Comparison of ENCODE assay signal across 8 cellular contexts in the genomic region with DNA sequence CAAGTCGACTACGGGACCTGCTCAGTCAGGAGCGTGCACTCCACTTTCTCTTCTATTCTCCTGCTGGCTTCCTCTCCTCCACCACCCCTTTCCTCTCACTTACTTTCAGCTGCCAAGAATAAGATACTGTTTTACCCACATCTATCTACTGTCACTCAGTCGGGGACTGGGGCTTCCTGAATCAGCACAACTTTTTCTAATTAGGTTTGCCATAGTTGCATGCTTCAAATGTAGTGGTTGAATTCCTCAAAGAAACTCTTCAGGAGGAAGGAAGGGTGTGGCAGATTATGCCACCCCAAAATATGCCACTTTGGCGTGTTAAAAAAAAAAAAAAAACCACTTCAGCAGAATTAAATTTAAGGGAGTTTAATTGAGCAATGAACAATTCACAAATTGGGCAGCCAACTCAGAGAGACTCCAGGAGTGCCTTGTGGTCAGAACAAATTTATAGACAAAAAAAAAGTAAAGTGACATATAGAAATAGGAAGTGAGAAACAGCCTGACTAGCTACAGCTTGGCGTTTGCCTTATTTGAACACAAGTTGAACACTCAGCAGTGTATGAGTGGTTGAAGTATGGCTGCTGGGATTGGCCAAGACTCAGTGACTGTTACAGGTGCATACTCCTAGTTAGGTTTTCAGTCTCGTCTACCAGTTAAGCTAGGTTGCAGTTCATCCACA. TPM values are rescaled to one million over a fixed set of nuclear protein-coding genes. Genes with fewer than 3 reads are reported as not detected.
DNase-seq lines count a peak whose midpoint lies in the region; ATAC-seq and TF ChIP-seq lines count a peak whose summit lies in the region.

No MANE protein-coding gene starts in this region.

- peak in 2 of 5 donors; percentile 15 to 45 for DNase-seq in CD8-positive, alpha-beta memory T cell
- DNase-seq in BE2C (no peak), kidney tubule cell (ENCODE audit: low spot score) (no peak), dedifferentiated amniotic fluid mesenchymal stem cell (ENCODE audit: extremely low spot score) (no peak)
- no peak for DNase-seq in stimulated activated CD4-positive, alpha-beta T cell treated with anti-CD3 and anti-CD28 coated beads, Interleukin-4, amount 100 ng/mL, for 4 hours

- peak overlapping the region in 7 of 8 donors; percentile 14 to 82 (median 72) for H3K27ac Mint-ChIP-seq in CD8-positive, alpha-beta memory T cell
- peak overlapping the region; percentile 17 for H3K27ac Mint-ChIP-seq in activated T-helper 17 cell treated with anti-CD3 and anti-CD28 coated beads, Interleukin-2, amount 50 U/mL, for 72 hours

- H3K27ac ChIP-seq in CD8-positive, alpha-beta memory T cell (ENCODE audit: low read depth, low read length): no peak overlapping the region

- ATAC-seq in GM19467 (IDR thresholded peaks at IDR 0.05; ENCODE audit: unreplicated experiment): peak; percentile 70
- ATAC-seq in HG03460 (IDR thresholded peaks at IDR 0.05; ENCODE audit: unreplicated experiment): peak; percentile 73
- peak; percentile 36 for ATAC-seq in activated T-helper 17 cell treated with anti-CD3 and anti-CD28 coated beads, Interleukin-2, amount 50 U/mL, for 72 hours (replicated peaks)

- H3K36me3 ChIP-seq in CD8-positive, alpha-beta memory T cell (ENCODE audit: insufficient read depth, low read length): no peaks in the 10 kb centered on the region
- H3K36me3 ChIP-seq in BE2C: no peaks in the 10 kb centered on the region

- peaks cover 0 to 2% (median 0%) of the 10 kb centered on the region in 3 donors for H3K36me3 Mint-ChIP-seq in CD8-positive, alpha-beta memory T cell
- H3K36me3 Mint-ChIP-seq in activated T-helper 17 cell treated with anti-CD3 and anti-CD28 coated beads, Interleukin-2, amount 50 U/mL, for 72 hours (ENCODE audit: low read depth): no peaks in the 10 kb centered on the region

- H3K4me3 Mint-ChIP-seq in CD8-positive, alpha-beta memory T cell: peak overlapping the region in 6 of 7 donors; percentile 41 to 80 (median 52)
- peak overlapping the region; percentile 56 for H3K4me3 Mint-ChIP-seq in activated T-helper 17 cell treated with anti-CD3 and anti-CD28 coated beads, Interleukin-2, amount 50 U/mL, for 72 hours

- CTCF ChIA-PET in CD8-positive, alpha-beta memory T cell (lab: Charles Lee): no interaction called here

- POLR2A ChIA-PET in CD8-positive, alpha-beta memory T cell (lab: Charles Lee): no interaction called here

- H3K27me3 ChIP-seq in CD8-positive, alpha-beta memory T cell (ENCODE audit: insufficient read depth, low read length, poor library complexity, severe bottlenecking): no peaks in the 10 kb centered on the region
- H3K27me3 ChIP-seq in BE2C: no peaks in the 10 kb centered on the region

- peaks cover 31 to 40% (median 32%) of the 10 kb centered on the region in 3 donors for H3K4me1 Mint-ChIP-seq in CD8-positive, alpha-beta memory T cell
- H3K4me1 Mint-ChIP-seq in activated T-helper 17 cell treated with anti-CD3 and anti-CD28 coated beads, Interleukin-2, amount 50 U/mL, for 72 hours: peaks cover 25% of the 10 kb centered on the region

- H3K4me1 ChIP-seq in CD8-positive, alpha-beta memory T cell (ENCODE audit: insufficient read depth, low read length): peaks cover 34% of the 10 kb centered on the region
- H3K4me1 ChIP-seq in BE2C: no peaks in the 10 kb centered on the region

- peaks cover 5 to 20% of the 10 kb centered on the region in 2 donors for H3K27me3 Mint-ChIP-seq in CD8-positive, alpha-beta memory T cell
- peaks cover 7% of the 10 kb centered on the region for H3K27me3 Mint-ChIP-seq in activated T-helper 17 cell treated with anti-CD3 and anti-CD28 coated beads, Interleukin-2, amount 50 U/mL, for 72 hours

- no peaks in the 10 kb centered on the region for H3K9me3 ChIP-seq in CD8-positive, alpha-beta memory T cell (ENCODE audit: low read length)
- H3K9me3 ChIP-seq in BE2C: no peaks in the 10 kb centered on the region

- H3K9me3 Mint-ChIP-seq in CD8-positive, alpha-beta memory T cell: no peaks in the 10 kb centered on the region
- no peaks in the 10 kb centered on the region for H3K9me3 Mint-ChIP-seq in activated T-helper 17 cell treated with anti-CD3 and anti-CD28 coated beads, Interleukin-2, amount 50 U/mL, for 72 hours

- H3K4me3 ChIP-seq in CD8-positive, alpha-beta memory T cell (ENCODE audit: low read length): peak overlapping the region; percentile 3
- H3K4me3 ChIP-seq in BE2C (ENCODE audit: low read depth, low read length): no peak overlapping the region

- no peak for TF ChIP-seq CTCF in BE2C (IDR thresholded peaks at IDR 0.05; ENCODE audit: low read depth, low read length)

RNA-seq across cellular contexts. Expression of gene RMDN2, which starts 32.5 kb away (rescaled TPM):
- 1 to 10 TPM; 4.1 to 4.2 TPM for total RNA-seq in CD8-positive, alpha-beta memory T cell
- polyA plus RNA-seq in CD8-positive, alpha-beta memory T cell: 6.3 TPM
- total RNA-seq in activated T-helper 17 cell treated with anti-CD3 and anti-CD28 coated beads, Interleukin-2, amount 50 U/mL, for 72 hours: 1 to 10 TPM; 1.4 to 2.0 TPM
- 1.3 TPM for polyA plus RNA-seq in BE2C (2012; ENCODE audit: insufficient read depth, insufficient read length, low read depth)
